1 cellular context compared by ENCODE assay signal in genomic region chr7:23615331-23615730, GRCh38.
TF ChIP-seq lines count a peak whose summit lies in the region.

No MANE protein-coding gene starts in this region.

TF ChIP-seq in IMR-90, 13 proteins besides CTCF, POLR2A, EP300 and RAD21 (continued from another document):
- TF ChIP-seq RFX5 (IDR thresholded peaks at IDR 0.05; ENCODE audit: low read depth, low read length) (no peak), MAZ (IDR thresholded peaks at IDR 0.05; ENCODE audit: borderline replicate concordance, low read depth, low read length) (no peak), MXI1 (IDR thresholded peaks at IDR 0.05; ENCODE audit: borderline replicate concordance, low read depth, low read length) (no peak)
TF ChIP-seq in IMR-90: peak in this region for 0.
